Comparison of ENCODE assay signal across 11 cellular contexts in genomic region chr16:22425036-22425801, GRCh38. TPM values are rescaled to one million over a fixed set of nuclear protein-coding genes. Genes with fewer than 3 reads are reported as not detected.
DNase-seq lines count a peak whose midpoint lies in the region; ATAC-seq and TF ChIP-seq lines count a peak whose summit lies in the region.
"Had no signal": no experiment of that assay in that cellular context is flagged by ENCODE, and none has a peak within 500 bp of the region (broad histone marks: within the 10 kb centered on the region; RNA-seq: fewer than 3 reads in every experiment).

No MANE protein-coding gene starts in this region.

- H3K27me3 ChIP-seq in heart left ventricle = no peaks in the 10 kb centered on the region
- no peaks in the 10 kb centered on the region for H3K27me3 ChIP-seq in parathyroid adenoma (ENCODE audit: control insufficient read depth, insufficient read depth, low read length)

- H3K4me1 ChIP-seq in heart left ventricle = peaks cover 0 to 18% (median 2%) of the 10 kb centered on the region in 12 donors
- no peaks in the 10 kb centered on the region for H3K4me1 ChIP-seq in parathyroid adenoma

- H3K79me2 ChIP-seq in parathyroid adenoma = no peaks in the 10 kb centered on the region

- H3K27ac ChIP-seq in RWPE1 (peak overlapping the region; percentile 8; the same call in 1 of the 2 replicates), heart left ventricle (peak overlapping the region; percentile 47 to 80 (median 67)), parathyroid adenoma (peak overlapping the region; percentile 39)

- TF ChIP-seq CTCF in RWPE1 (conservative IDR thresholded peaks at IDR 0.05; ENCODE audit: low read depth) (no peak), heart left ventricle (IDR thresholded peaks at IDR 0.05) (no peak), parathyroid adenoma (IDR thresholded peaks at IDR 0.05) (no peak), GM13977 (IDR thresholded peaks at IDR 0.05; ENCODE audit: extremely low read depth, insufficient read depth, missing control alignments) (no peak)

- peak; percentile 27 to 73 (median 48) for ATAC-seq in heart left ventricle
- ATAC-seq: T-helper 17 cell had no signal

- DNase-seq in AG08396 (ENCODE audit: low spot score) = peak; percentile 52
- DNase-seq in RWPE1 (ENCODE audit: low spot score) = no peak
- peak; percentile 44 to 73 (median 70) for DNase-seq in heart left ventricle
- DNase-seq in foreskin melanocyte = no peak
- no peak for DNase-seq in NCI-H2227 (lab: John Stamatoyannopoulos, UW; ENCODE audit: unreplicated experiment)
- no peak for DNase-seq in GM13977 (ENCODE audit: low spot score)
- no peak for DNase-seq in activated naive CD4-positive, alpha-beta T cell treated with anti-CD3 and anti-CD28 coated beads, Interleukin-2, amount 50 U/mL, for 16 hours
- DNase-seq: COR-L47, NCI-H510A treated with DMSO at 0.1 percent for 48 hours, T-helper 17 cell had no signal

- peaks cover 0 to 82% (median 41%) of the 10 kb centered on the region in 9 donors for H3K36me3 ChIP-seq in heart left ventricle
- H3K36me3 ChIP-seq in parathyroid adenoma (ENCODE audit: control insufficient read depth, insufficient read depth, low read length) = no peaks in the 10 kb centered on the region

- H3K4me3 ChIP-seq in heart left ventricle = peak overlapping the region in 9 of 12 donors; percentile 5 to 44 (median 22)
- no peak overlapping the region for H3K4me3 ChIP-seq in parathyroid adenoma (ENCODE audit: low read depth, low read length)

- POLR2A ChIA-PET in RWPE1 (lab: Yijun Ruan, JAX; ENCODE audit: low non-redundant PET) = no interaction called here

- no peak overlapping the region for H3K9ac ChIP-seq in parathyroid adenoma

- H3K4me2 ChIP-seq in parathyroid adenoma (ENCODE audit: low read length) = no peak overlapping the region

- no peak for TF ChIP-seq POLR2A in heart left ventricle (IDR thresholded peaks at IDR 0.05)

- H3K9me3 ChIP-seq in heart left ventricle (no peaks in the 10 kb centered on the region), parathyroid adenoma (ENCODE audit: control insufficient read depth, low read length) (no peaks in the 10 kb centered on the region)

- H2AFZ ChIP-seq in parathyroid adenoma = no peak overlapping the region

- intact Hi-C loops in heart left ventricle (cut with DNase I) = loop anchor here in 5 of 10 donors (10.0 kb wide), 1 partner anchor 50 kb away; the partner anchor contains the start of gene CDR2 (in 5 of the 5)

- CTCF ChIA-PET in RWPE1 (lab: Yijun Ruan, JAX) = no interaction called here

- WGBS in heart left ventricle, 4 donors = 34 to 71% (median 51%) methylated on average over 8 to 26 of the region's 26 CpGs

- in situ Hi-C loops in GM13977 (cut with MboI; ENCODE audit: low pct_unique_long_range_greater_than_20kb, low sequenced_read_pairs, unreplicated experiment) = no loop called here

RNA-seq across cellular contexts. Expression of gene CDR2, which starts 50.8 kb away (rescaled TPM):
- total RNA-seq in heart left ventricle = 10 to 100 TPM in 1 of 9 donors, 1 to 10 TPM in 8; 4.7 to 12.4 (median 6.0) TPM
- 1 to 10 TPM; 3.7 to 8.4 TPM for polyA plus RNA-seq in heart left ventricle

Comparison
In these comparisons a context has a peak if more than half of its experiments do, and no peak if none do; other contexts are left out.
1. DNase-seq: peak in AG08396 (single experiment) and heart left ventricle (5 of 5); none in RWPE1 (single experiment), foreskin melanocyte (single experiment), NCI-H2227 (single experiment), GM13977 (single experiment) and activated naive CD4-positive, alpha-beta T cell treated with anti-CD3 and anti-CD28 coated beads, Interleukin-2, amount 50 U/mL, for 16 hours (single experiment).
2. H3K27ac ChIP-seq: peak in every context shown above with its lines; median percentile 67 in heart left ventricle; 39 in parathyroid adenoma; 8 in RWPE1.